ENCODE assay signal across 11 cellular contexts in the genomic region with DNA sequence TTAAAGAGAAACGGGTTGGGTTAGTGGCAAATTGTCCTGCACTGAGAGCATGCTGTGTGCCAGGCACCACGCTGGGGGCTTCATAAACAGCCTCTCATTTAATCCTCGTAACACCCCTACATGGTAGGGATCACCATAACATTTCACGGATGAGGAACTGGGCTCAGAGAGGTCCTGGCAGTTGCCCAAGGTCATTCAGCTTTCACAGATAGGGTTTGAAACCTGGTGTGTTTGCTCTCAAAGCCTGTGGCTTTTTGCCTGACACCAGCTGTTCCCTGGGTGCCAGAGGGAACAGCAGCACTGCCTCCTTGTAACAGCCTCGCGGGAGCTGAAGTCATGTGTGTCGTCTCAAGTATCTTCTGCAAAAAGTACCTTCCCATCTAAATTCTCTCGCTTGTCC.
DNase-seq lines count a peak whose midpoint lies in the region; ATAC-seq and FAIRE-seq lines count a peak whose summit lies in the region.
"Had no signal": no experiment of that assay in that cellular context is flagged by ENCODE, and none has a peak within 500 bp of the region (broad histone marks: within the 10 kb centered on the region; RNA-seq: fewer than 3 reads in every experiment).

No MANE protein-coding gene starts in this region.

- H3K4me3 ChIP-seq in small intestine (ENCODE audit: low read depth in 1 of 2, low read length in 2 of 2) = no peak overlapping the region

- H3K9me3 ChIP-seq in small intestine (ENCODE audit: control insufficient read depth, low read depth) = no peaks in the 10 kb centered on the region

- H3K4me1 ChIP-seq in small intestine (ENCODE audit: control insufficient read depth in 2 of 2, insufficient read depth in 1 of 2, low read depth in 1 of 2, low read length in 1 of 2) = no peaks in the 10 kb centered on the region

- FAIRE-seq in small intestine (lab: Jason Lieb, UNC) = no peak

- ATAC-seq in HG03045 (IDR thresholded peaks at IDR 0.05; ENCODE audit: unreplicated experiment) = no peak
- ATAC-seq in HG03108 (IDR thresholded peaks at IDR 0.05; ENCODE audit: unreplicated experiment) = no peak
- no peak for ATAC-seq in GM19463 (IDR thresholded peaks at IDR 0.05; ENCODE audit: unreplicated experiment)

- 17 to 42% (median 30%) methylated on average over 8 of the region's 8 CpGs for WGBS in small intestine, 3 donors

- H3K27me3 ChIP-seq in small intestine (ENCODE audit: control insufficient read depth in 2 of 2, insufficient read depth in 2 of 2, low read length in 2 of 2) = no peaks in the 10 kb centered on the region

- no peak overlapping the region for H3K27ac ChIP-seq in small intestine (ENCODE audit: low read depth in 1 of 2, low read length in 1 of 2)

- H3K36me3 ChIP-seq in small intestine (ENCODE audit: control insufficient read depth in 2 of 2, insufficient read depth in 2 of 2, low read length in 2 of 2) = no peaks in the 10 kb centered on the region

- peak; percentile 47 for DNase-seq in LHCN-M2 (ENCODE audit: low read depth)
- peak; percentile 64 for DNase-seq in NCI-H510A treated with DMSO at 0.1 percent for 48 hours (lab: John Stamatoyannopoulos, UW)
- peak; percentile 80 for DNase-seq in glomerular visceral epithelial cell (ENCODE audit: extremely low spot score)
- DNase-seq in small intestine = peak; percentile 27
- DNase-seq: activated B cell treated with CpG ODN at 0.5 μM for 24 hours, activated gamma-delta T cell, endodermal cell, Right ventricle myocardium superior had no signal

Comparison
In these comparisons a context has a peak if more than half of its experiments do, and no peak if none do; other contexts are left out.
1. DNase-seq: peak in every context shown above with its lines; median percentile 80 in glomerular visceral epithelial cell; 64 in NCI-H510A treated with DMSO at 0.1 percent for 48 hours; 47 in LHCN-M2; 27 in small intestine.